In genomic region chr11:119100246-119100959, GRCh38 we compare ENCODE assay signal across 8 cellular contexts. TPM values are rescaled to one million over a fixed set of nuclear protein-coding genes. Genes with fewer than 3 reads are reported as not detected.
A peak's percentile ranks its signal among the peaks of the same experiment; 100 is the strongest.
DNase-seq lines count a peak whose midpoint lies in the region; ATAC-seq and TF ChIP-seq lines count a peak whose summit lies in the region.

No MANE protein-coding gene starts in this region.

- H3K4me3 ChIP-seq in body of pancreas: peak overlapping the region; percentile 65 to 79

- peak overlapping the region; percentile 90 for H3K4me3 Mint-ChIP-seq in memory B cell

- intact Hi-C loops in body of pancreas (cut with DNase I): no loop called here

- no peak for TF ChIP-seq POLR2A in body of pancreas (IDR thresholded peaks at IDR 0.05)

- 23 to 24% methylated on average over 11 of the region's 11 CpGs for whole genome bisulfite sequencing in body of pancreas, 2 donors

- no peaks in the 10 kb centered on the region for H3K9me3 ChIP-seq in body of pancreas

- H3K27ac Mint-ChIP-seq in memory B cell: no peak overlapping the region

- H3K9me3 Mint-ChIP-seq in memory B cell: no peaks in the 10 kb centered on the region

- no peak for ATAC-seq in body of pancreas
- ATAC-seq in memory B cell (ENCODE audit: low read depth): no peak
- ATAC-seq in HG02642 (IDR thresholded peaks at IDR 0.05; ENCODE audit: poor library complexity, unreplicated experiment): no peak
- ATAC-seq in GM18511 (IDR thresholded peaks at IDR 0.05; ENCODE audit: unreplicated experiment): no peak

- peak in 5 of 7 experiments; percentile 25 to 56 (median 46) for TF ChIP-seq CTCF in body of pancreas (IDR thresholded peaks at IDR 0.05)

- H3K27ac ChIP-seq in body of pancreas: no peak overlapping the region

- peaks cover 16% of the 10 kb centered on the region for H3K36me3 Mint-ChIP-seq in memory B cell

- no peaks in the 10 kb centered on the region for H3K27me3 ChIP-seq in body of pancreas

- peaks cover 27% of the 10 kb centered on the region for H3K4me1 Mint-ChIP-seq in memory B cell

- peaks cover 0 to 12% of the 10 kb centered on the region in 2 donors for H3K36me3 ChIP-seq in body of pancreas (replicated peaks in 1 of 2; ENCODE audit: insufficient read depth in 1 of 2, low read depth in 2 of 2)

- peaks cover 28% of the 10 kb centered on the region for H3K4me1 ChIP-seq in body of pancreas

- DNase-seq in 8988T: peak; percentile 65
- DNase-seq in EL: peak; percentile 59
- peak; percentile 20 for DNase-seq in NCI-H226
- DNase-seq in body of pancreas: peak in 2 of 4 donors; percentile 32 to 40
- DNase-seq in memory B cell (ENCODE audit: low spot score in 2 of 2): no peak
- no peak for DNase-seq in globus pallidus (ENCODE audit: low spot score)

- H3K27me3 Mint-ChIP-seq in memory B cell: no peaks in the 10 kb centered on the region

RNA-seq across cellular contexts. Expression of gene DPAGT1, which starts 1.2 kb away (rescaled TPM):
- 10 to 100 TPM; 26.7 to 62.6 TPM for total RNA-seq in body of pancreas

RNA-seq across cellular contexts. Expression of gene C2CD2L, which starts 6.7 kb away (rescaled TPM):
- total RNA-seq in body of pancreas: 10 to 100 TPM in 1 of 2 donors, 1 to 10 TPM in 1; 5.4 to 20.8 TPM

RNA-seq across cellular contexts. Expression of gene HMBS, which starts 15.7 kb away (rescaled TPM):
- total RNA-seq in body of pancreas: 10 to 100 TPM in 1 of 2 donors, 1 to 10 TPM in 1; 7.6 to 16.1 TPM

RNA-seq across cellular contexts. Expression of gene HINFP, which starts 21.0 kb away (rescaled TPM):
- total RNA-seq in body of pancreas: 10 to 100 TPM; 11.9 to 28.3 TPM

RNA-seq across cellular contexts. Expression of gene VPS11, which starts 32.8 kb away (rescaled TPM):
- total RNA-seq in body of pancreas: 10 to 100 TPM; 17.6 to 50.1 TPM

Comparison
In these comparisons a context has a peak if more than half of its experiments do, and no peak if none do; other contexts are left out.
1. DNase-seq: peak in 8988T (single experiment), EL (single experiment) and NCI-H226 (single experiment); none in memory B cell (0 of 2) and globus pallidus (single experiment).